Comparison of ENCODE assay signal across 2 cellular contexts in the genomic region with DNA sequence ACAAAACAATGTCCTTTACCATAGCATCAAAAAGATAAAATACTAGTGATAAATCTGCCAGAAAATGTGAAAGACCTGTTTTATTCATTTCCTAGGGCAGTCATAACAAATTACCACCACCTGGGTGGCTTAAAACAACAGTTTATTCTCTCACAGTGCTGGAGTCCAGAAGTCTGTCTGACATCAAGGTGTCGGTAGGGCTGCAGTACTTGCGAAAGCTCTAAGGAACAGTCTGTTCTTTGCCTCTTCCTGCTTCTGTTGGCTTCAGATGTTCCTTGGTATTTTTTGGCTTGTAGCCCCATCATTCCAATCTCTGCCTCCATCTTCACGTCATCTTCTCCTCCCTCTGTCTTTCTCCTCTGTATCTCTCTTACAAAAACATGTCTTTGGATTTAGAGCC.
TF ChIP-seq lines count a peak whose summit lies in the region.

No MANE protein-coding gene starts in this region.

TF ChIP-seq in A549, 52 proteins besides CTCF, POLR2A, EP300 and RAD21 (continued from another document):
- TF ChIP-seq, protein P1, sequence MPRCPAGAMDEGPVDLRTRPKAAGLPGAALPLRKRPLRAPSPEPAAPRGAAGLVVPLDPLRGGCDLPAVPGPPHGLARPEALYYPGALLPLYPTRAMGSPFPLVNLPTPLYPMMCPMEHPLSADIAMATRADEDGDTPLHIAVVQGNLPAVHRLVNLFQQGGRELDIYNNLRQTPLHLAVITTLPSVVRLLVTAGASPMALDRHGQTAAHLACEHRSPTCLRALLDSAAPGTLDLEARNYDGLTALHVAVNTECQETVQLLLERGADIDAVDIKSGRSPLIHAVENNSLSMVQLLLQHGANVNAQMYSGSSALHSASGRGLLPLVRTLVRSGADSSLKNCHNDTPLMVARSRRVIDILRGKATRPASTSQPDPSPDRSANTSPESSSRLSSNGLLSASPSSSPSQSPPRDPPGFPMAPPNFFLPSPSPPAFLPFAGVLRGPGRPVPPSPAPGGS (IDR thresholded peaks at IDR 0.05): no peak
- no peak for TF ChIP-seq HEYL (CRISPR knock-in tag; IDR thresholded peaks at IDR 0.05)
- TF ChIP-seq, protein P2, sequence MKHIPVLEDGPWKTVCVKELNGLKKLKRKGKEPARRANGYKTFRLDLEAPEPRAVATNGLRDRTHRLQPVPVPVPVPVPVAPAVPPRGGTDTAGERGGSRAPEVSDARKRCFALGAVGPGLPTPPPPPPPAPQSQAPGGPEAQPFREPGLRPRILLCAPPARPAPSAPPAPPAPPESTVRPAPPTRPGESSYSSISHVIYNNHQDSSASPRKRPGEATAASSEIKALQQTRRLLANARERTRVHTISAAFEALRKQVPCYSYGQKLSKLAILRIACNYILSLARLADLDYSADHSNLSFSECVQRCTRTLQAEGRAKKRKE (CRISPR knock-in tag; IDR thresholded peaks at IDR 0.05; ENCODE audit: low read depth): no peak

TF ChIP-seq in WTC11, 78 proteins besides CTCF, POLR2A, EP300 and RAD21 (continued from another document):
- TF ChIP-seq, protein P3, sequence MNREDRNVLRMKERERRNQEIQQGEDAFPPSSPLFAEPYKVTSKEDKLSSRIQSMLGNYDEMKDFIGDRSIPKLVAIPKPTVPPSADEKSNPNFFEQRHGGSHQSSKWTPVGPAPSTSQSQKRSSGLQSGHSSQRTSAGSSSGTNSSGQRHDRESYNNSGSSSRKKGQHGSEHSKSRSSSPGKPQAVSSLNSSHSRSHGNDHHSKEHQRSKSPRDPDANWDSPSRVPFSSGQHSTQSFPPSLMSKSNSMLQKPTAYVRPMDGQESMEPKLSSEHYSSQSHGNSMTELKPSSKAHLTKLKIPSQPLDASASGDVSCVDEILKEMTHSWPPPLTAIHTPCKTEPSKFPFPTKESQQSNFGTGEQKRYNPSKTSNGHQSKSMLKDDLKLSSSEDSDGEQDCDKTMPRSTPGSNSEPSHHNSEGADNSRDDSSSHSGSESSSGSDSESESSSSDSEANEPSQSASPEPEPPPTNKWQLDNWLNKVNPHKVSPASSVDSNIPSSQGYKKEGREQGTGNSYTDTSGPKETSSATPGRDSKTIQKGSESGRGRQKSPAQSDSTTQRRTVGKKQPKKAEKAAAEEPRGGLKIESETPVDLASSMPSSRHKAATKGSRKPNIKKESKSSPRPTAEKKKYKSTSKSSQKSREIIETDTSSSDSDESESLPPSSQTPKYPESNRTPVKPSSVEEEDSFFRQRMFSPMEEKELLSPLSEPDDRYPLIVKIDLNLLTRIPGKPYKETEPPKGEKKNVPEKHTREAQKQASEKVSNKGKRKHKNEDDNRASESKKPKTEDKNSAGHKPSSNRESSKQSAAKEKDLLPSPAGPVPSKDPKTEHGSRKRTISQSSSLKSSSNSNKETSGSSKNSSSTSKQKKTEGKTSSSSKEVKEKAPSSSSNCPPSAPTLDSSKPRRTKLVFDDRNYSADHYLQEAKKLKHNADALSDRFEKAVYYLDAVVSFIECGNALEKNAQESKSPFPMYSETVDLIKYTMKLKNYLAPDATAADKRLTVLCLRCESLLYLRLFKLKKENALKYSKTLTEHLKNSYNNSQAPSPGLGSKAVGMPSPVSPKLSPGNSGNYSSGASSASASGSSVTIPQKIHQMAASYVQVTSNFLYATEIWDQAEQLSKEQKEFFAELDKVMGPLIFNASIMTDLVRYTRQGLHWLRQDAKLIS (CRISPR knock-in tag; IDR thresholded peaks at IDR 0.05; ENCODE audit: borderline replicate concordance): no peak
- TF ChIP-seq, protein P4, sequence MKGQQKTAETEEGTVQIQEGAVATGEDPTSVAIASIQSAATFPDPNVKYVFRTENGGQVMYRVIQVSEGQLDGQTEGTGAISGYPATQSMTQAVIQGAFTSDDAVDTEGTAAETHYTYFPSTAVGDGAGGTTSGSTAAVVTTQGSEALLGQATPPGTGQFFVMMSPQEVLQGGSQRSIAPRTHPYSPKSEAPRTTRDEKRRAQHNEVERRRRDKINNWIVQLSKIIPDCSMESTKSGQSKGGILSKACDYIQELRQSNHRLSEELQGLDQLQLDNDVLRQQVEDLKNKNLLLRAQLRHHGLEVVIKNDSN (CRISPR knock-in tag; IDR thresholded peaks at IDR 0.05): no peak
- TF ChIP-seq KAT7 (CRISPR knock-in tag; IDR thresholded peaks at IDR 0.05; ENCODE audit: borderline replicate concordance): no peak
- TF ChIP-seq RORB (CRISPR knock-in tag; IDR thresholded peaks at IDR 0.05): no peak
